Comparison of ENCODE assay signal across 10 cellular contexts in the genomic region with DNA sequence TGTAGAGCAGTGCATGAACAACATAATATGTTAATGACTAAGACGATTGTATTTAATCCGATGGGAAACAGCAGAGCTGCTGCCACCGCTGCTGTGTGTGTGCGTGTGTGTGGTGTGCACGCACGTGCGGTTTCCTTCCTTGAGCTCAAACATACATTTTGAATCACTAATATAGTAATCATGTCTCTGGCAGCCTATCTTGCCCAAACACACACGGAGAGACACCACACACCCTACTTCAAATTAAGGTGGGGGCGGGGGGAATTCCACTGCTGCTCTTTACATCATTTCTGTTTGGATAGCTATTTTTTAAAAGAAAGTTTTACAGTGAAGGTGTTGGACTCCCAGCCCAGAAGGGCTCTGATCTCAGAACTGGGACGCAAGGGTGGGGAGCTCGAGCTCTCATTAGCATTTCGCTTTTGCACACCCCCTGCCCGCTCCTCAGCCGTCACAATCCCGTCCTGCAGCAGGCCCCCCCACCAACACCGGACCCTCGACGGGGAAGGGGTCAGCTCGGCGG. TPM values are rescaled to one million over a fixed set of nuclear protein-coding genes. Genes with fewer than 3 reads are reported as not detected.
A peak's percentile ranks its signal among the peaks of the same experiment; 100 is the strongest.
DNase-seq lines count a peak whose midpoint lies in the region; ATAC-seq lines count a peak whose summit lies in the region.
"Had no signal": no experiment of that assay in that cellular context is flagged by ENCODE, and none has a peak within 500 bp of the region (broad histone marks: within the 10 kb centered on the region; RNA-seq: fewer than 3 reads in every experiment).

No MANE protein-coding gene starts in this region.

- no peaks in the 10 kb centered on the region for H3K9me3 Mint-ChIP-seq in activated T-helper 17 cell treated with anti-CD3 and anti-CD28 coated beads, Interleukin-2, amount 50 U/mL, for 72 hours

- peak overlapping the region; percentile 38; the same call in 1 of the 2 replicates for H3K4me3 ChIP-seq in iPS-18c (ENCODE audit: insufficient read depth, low read depth, low read length)

- peak; percentile 51 for DNase-seq in T follicular helper cell (ENCODE audit: low read depth)
- peak; percentile 55 to 82 (median 72) for DNase-seq in stimulated activated naive CD4-positive, alpha-beta T cell (lab: John Stamatoyannopoulos, UW)
- DNase-seq in mesenteric fat pad (ENCODE audit: low spot score), result no peak
- no peak for DNase-seq in RPMI8226
- DNase-seq in NCI-H226, result no peak

- H3K4me1 Mint-ChIP-seq in activated T-helper 17 cell treated with anti-CD3 and anti-CD28 coated beads, Interleukin-2, amount 50 U/mL, for 72 hours, result peaks cover 6% of the 10 kb centered on the region

- peaks cover 23% of the 10 kb centered on the region for H3K27me3 Mint-ChIP-seq in activated T-helper 17 cell treated with anti-CD3 and anti-CD28 coated beads, Interleukin-2, amount 50 U/mL, for 72 hours

- peak overlapping the region; percentile 67 for H3K4me3 Mint-ChIP-seq in activated T-helper 17 cell treated with anti-CD3 and anti-CD28 coated beads, Interleukin-2, amount 50 U/mL, for 72 hours

- no peaks in the 10 kb centered on the region for H3K9me3 ChIP-seq in iPS-18c (ENCODE audit: control insufficient read depth, insufficient read depth, low read length)

- ATAC-seq in activated T-helper 17 cell treated with anti-CD3 and anti-CD28 coated beads, Interleukin-2, amount 50 U/mL, for 72 hours (replicated peaks), result peak; percentile 65
- no peak for ATAC-seq in HG03108 (IDR thresholded peaks at IDR 0.05; ENCODE audit: unreplicated experiment)

- H3K36me3 Mint-ChIP-seq in activated T-helper 17 cell treated with anti-CD3 and anti-CD28 coated beads, Interleukin-2, amount 50 U/mL, for 72 hours (ENCODE audit: low read depth), result no peaks in the 10 kb centered on the region

- H3K27ac Mint-ChIP-seq in activated T-helper 17 cell treated with anti-CD3 and anti-CD28 coated beads, Interleukin-2, amount 50 U/mL, for 72 hours, result peak overlapping the region; percentile 45

RNA-seq across cellular contexts. Expression of a gene that starts 0.6 kb away (rescaled TPM):
- 1 to 10 TPM in 1 of 2 donors, under 1 TPM in 1; 0.37 to 1.3 TPM for total RNA-seq in activated T-helper 17 cell treated with anti-CD3 and anti-CD28 coated beads, Interleukin-2, amount 50 U/mL, for 72 hours
- total RNA-seq in mesenteric fat pad, result 0.87 TPM
- total RNA-seq: pulmonary artery endothelial cell, SK-MEL-5 had no signal

RNA-seq across cellular contexts. Expression of a gene that starts 33.9 kb away (rescaled TPM):
- total RNA-seq in activated T-helper 17 cell treated with anti-CD3 and anti-CD28 coated beads, Interleukin-2, amount 50 U/mL, for 72 hours, result 1 to 10 TPM; 4.0 to 4.4 TPM
- total RNA-seq in mesenteric fat pad, result not detected
- total RNA-seq: pulmonary artery endothelial cell had no signal

Comparison
In these comparisons a context has a peak if more than half of its experiments do, and no peak if none do; other contexts are left out.
1. DNase-seq: peak in T follicular helper cell (single experiment) and stimulated activated naive CD4-positive, alpha-beta T cell (6 of 6); none in mesenteric fat pad (single experiment), RPMI8226 (single experiment) and NCI-H226 (single experiment).